Comparison of ENCODE assay signal across 10 cellular contexts in the genomic region with DNA sequence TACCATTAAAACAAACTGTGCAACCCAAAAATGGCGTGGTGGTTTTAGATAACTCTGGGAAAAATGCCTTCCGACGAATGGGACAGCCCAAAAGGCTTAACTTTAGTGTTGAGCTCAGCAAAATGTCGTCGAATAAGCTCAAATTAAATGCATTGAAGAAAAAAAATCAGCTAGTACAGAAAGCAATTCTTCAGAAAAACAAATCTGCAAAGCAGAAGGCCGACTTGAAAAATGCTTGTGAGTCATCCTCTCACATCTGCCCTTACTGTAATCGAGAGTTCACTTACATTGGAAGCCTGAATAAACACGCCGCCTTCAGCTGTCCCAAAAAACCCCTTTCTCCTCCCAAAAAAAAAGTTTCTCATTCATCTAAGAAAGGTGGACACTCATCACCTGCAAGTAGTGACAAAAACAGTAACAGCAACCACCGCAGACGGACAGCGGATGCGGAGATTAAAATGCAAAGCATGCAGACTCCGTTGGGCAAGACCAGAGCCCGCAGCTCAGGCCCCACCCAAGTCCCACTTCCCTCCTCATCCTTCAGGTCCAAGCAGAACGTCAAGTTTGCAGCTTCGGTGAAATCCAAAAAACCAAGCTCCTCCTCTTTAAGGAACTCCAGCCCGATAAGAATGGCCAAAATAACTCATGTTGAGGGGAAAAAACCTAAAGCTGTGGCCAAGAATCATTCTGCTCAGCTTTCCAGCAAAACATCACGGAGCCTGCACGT.
DNase-seq lines count a peak whose midpoint lies in the region; ATAC-seq and TF ChIP-seq lines count a peak whose summit lies in the region.
"Had no signal": no experiment of that assay in that cellular context is flagged by ENCODE, and none has a peak within 500 bp of the region (broad histone marks: within the 10 kb centered on the region; RNA-seq: fewer than 3 reads in every experiment).

No MANE protein-coding gene starts in this region.

- ATAC-seq in SK-N-SH treated with all-trans-retinoic acid at 6 μM for 48 hours, result no peak
- ATAC-seq: T-cell had no signal

- TF ChIP-seq CTCF in foreskin fibroblast (IDR thresholded peaks at IDR 0.05; ENCODE audit: low read depth, low read length), result no peak
- no peak for TF ChIP-seq CTCF in GM20000 (IDR thresholded peaks at IDR 0.05; ENCODE audit: extremely low read depth, missing control alignments)

- intact Hi-C loops in activated T-helper 2 cell treated with anti-CD3 and anti-CD28 coated beads, Interferon-gamma antibody, Interleukin-2, Interleukin-4, amounts not matched to agents 10 μg/mL and 5 μg/mL and 100 μg/mL, durations not matched to agents 14 hours and 24 hours and 36 hours (cut with micrococcal nuclease), result no loop called here

- peak; percentile 47 for DNase-seq in activated CD8-positive, alpha-beta memory T cell treated with anti-CD3 and anti-CD28 coated beads for 24 hours
- DNase-seq in activated CD8-positive, alpha-beta memory T cell treated with anti-CD3 and anti-CD28 coated beads, Interleukin-2, amount 50 U/mL, for 48 hours, result no peak
- DNase-seq in activated T-helper 2 cell treated with anti-CD3 and anti-CD28 coated beads, Interferon-gamma antibody, Interleukin-2, Interleukin-4, amounts not matched to agents 10 μg/mL and 5 μg/mL and 100 μg/mL, durations not matched to agents 14 hours and 24 hours and 36 hours (ENCODE audit: low spot score), result no peak
- peak; percentile 75 to 86 for DNase-seq in foreskin fibroblast
- peak; percentile 64 for DNase-seq in stromal cell of bone marrow (ENCODE audit: low read depth)
- DNase-seq in GM20000 (ENCODE audit: low spot score), result no peak
- DNase-seq in NCI-H1048 (lab: John Stamatoyannopoulos, UW), result no peak
- DNase-seq: substantia nigra, T-cell had no signal

- H3K27me3 Mint-ChIP-seq in activated T-helper 2 cell treated with anti-CD3 and anti-CD28 coated beads, Interferon-gamma antibody, Interleukin-2, Interleukin-4, amounts not matched to agents 10 μg/mL and 5 μg/mL and 100 μg/mL, durations not matched to agents 14 hours and 24 hours and 36 hours (ENCODE audit: low read depth), result no peaks in the 10 kb centered on the region
- H3K27me3 Mint-ChIP-seq: T-cell had no signal

- peak overlapping the region; percentile 24 to 61 for H3K4me3 ChIP-seq in foreskin fibroblast (ENCODE audit: low read depth in 1 of 2, low read length in 2 of 2)

- H3K4me1 Mint-ChIP-seq in activated T-helper 2 cell treated with anti-CD3 and anti-CD28 coated beads, Interferon-gamma antibody, Interleukin-2, Interleukin-4, amounts not matched to agents 10 μg/mL and 5 μg/mL and 100 μg/mL, durations not matched to agents 14 hours and 24 hours and 36 hours (ENCODE audit: low read depth), result peaks cover 30% of the 10 kb centered on the region

- H3K36me3 Mint-ChIP-seq in activated T-helper 2 cell treated with anti-CD3 and anti-CD28 coated beads, Interferon-gamma antibody, Interleukin-2, Interleukin-4, amounts not matched to agents 10 μg/mL and 5 μg/mL and 100 μg/mL, durations not matched to agents 14 hours and 24 hours and 36 hours (ENCODE audit: low read depth), result peaks cover 81% of the 10 kb centered on the region

- H3K27ac Mint-ChIP-seq in activated T-helper 2 cell treated with anti-CD3 and anti-CD28 coated beads, Interferon-gamma antibody, Interleukin-2, Interleukin-4, amounts not matched to agents 10 μg/mL and 5 μg/mL and 100 μg/mL, durations not matched to agents 14 hours and 24 hours and 36 hours, result peak overlapping the region; percentile 74

- H3K9me3 Mint-ChIP-seq in activated T-helper 2 cell treated with anti-CD3 and anti-CD28 coated beads, Interferon-gamma antibody, Interleukin-2, Interleukin-4, amounts not matched to agents 10 μg/mL and 5 μg/mL and 100 μg/mL, durations not matched to agents 14 hours and 24 hours and 36 hours, result no peaks in the 10 kb centered on the region
- H3K9me3 Mint-ChIP-seq: T-cell had no signal

- no peak overlapping the region for H3K4me3 Mint-ChIP-seq in activated T-helper 2 cell treated with anti-CD3 and anti-CD28 coated beads, Interferon-gamma antibody, Interleukin-2, Interleukin-4, amounts not matched to agents 10 μg/mL and 5 μg/mL and 100 μg/mL, durations not matched to agents 14 hours and 24 hours and 36 hours (ENCODE audit: low read depth)
- H3K4me3 Mint-ChIP-seq: T-cell had no signal

TF ChIP-seq in SK-N-SH treated with all-trans-retinoic acid at 6 μM for 48 hours, 23 proteins besides CTCF, POLR2A, EP300 and RAD21:
- TF ChIP-seq, protein P1, sequence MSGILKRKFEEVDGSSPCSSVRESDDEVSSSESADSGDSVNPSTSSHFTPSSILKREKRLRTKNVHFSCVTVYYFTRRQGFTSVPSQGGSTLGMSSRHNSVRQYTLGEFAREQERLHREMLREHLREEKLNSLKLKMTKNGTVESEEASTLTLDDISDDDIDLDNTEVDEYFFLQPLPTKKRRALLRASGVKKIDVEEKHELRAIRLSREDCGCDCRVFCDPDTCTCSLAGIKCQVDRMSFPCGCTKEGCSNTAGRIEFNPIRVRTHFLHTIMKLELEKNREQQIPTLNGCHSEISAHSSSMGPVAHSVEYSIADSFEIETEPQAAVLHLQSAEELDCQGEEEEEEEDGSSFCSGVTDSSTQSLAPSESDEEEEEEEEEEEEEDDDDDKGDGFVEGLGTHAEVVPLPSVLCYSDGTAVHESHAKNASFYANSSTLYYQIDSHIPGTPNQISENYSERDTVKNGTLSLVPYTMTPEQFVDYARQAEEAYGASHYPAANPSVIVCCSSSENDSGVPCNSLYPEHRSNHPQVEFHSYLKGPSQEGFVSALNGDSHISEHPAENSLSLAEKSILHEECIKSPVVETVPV (CRISPR knock-in tag; IDR thresholded peaks at IDR 0.05), result no peak
- TF ChIP-seq TOX (CRISPR knock-in tag; IDR thresholded peaks at IDR 0.05; ENCODE audit: borderline replicate concordance) (no peak), TCF4 (CRISPR knock-in tag; IDR thresholded peaks at IDR 0.05; ENCODE audit: borderline replicate concordance) (no peak), ZC3H10 (CRISPR knock-in tag; IDR thresholded peaks at IDR 0.05) (no peak), OSR1 (CRISPR knock-in tag; IDR thresholded peaks at IDR 0.05) (no peak), ZFP30 (CRISPR knock-in tag; IDR thresholded peaks at IDR 0.05) (no peak), RARB (CRISPR knock-in tag; IDR thresholded peaks at IDR 0.05) (no peak), SNAI2 (CRISPR knock-in tag; IDR thresholded peaks at IDR 0.05) (no peak), BACH2 (CRISPR knock-in tag; IDR thresholded peaks at IDR 0.05; ENCODE audit: borderline replicate concordance) (no peak), ZNF565 (CRISPR knock-in tag; conservative IDR thresholded peaks at IDR 0.05; ENCODE audit: low read depth) (no peak), ISL1 (CRISPR knock-in tag; IDR thresholded peaks at IDR 0.05) (no peak), ZNF8 (CRISPR knock-in tag; IDR thresholded peaks at IDR 0.05) (no peak)
- TF ChIP-seq, protein P2, sequence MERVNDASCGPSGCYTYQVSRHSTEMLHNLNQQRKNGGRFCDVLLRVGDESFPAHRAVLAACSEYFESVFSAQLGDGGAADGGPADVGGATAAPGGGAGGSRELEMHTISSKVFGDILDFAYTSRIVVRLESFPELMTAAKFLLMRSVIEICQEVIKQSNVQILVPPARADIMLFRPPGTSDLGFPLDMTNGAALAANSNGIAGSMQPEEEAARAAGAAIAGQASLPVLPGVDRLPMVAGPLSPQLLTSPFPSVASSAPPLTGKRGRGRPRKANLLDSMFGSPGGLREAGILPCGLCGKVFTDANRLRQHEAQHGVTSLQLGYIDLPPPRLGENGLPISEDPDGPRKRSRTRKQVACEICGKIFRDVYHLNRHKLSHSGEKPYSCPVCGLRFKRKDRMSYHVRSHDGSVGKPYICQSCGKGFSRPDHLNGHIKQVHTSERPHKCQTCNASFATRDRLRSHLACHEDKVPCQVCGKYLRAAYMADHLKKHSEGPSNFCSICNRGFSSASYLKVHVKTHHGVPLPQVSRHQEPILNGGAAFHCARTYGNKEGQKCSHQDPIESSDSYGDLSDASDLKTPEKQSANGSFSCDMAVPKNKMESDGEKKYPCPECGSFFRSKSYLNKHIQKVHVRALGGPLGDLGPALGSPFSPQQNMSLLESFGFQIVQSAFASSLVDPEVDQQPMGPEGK (CRISPR knock-in tag; IDR thresholded peaks at IDR 0.05; ENCODE audit: borderline replicate concordance), result no peak
- TF ChIP-seq, protein P3, sequence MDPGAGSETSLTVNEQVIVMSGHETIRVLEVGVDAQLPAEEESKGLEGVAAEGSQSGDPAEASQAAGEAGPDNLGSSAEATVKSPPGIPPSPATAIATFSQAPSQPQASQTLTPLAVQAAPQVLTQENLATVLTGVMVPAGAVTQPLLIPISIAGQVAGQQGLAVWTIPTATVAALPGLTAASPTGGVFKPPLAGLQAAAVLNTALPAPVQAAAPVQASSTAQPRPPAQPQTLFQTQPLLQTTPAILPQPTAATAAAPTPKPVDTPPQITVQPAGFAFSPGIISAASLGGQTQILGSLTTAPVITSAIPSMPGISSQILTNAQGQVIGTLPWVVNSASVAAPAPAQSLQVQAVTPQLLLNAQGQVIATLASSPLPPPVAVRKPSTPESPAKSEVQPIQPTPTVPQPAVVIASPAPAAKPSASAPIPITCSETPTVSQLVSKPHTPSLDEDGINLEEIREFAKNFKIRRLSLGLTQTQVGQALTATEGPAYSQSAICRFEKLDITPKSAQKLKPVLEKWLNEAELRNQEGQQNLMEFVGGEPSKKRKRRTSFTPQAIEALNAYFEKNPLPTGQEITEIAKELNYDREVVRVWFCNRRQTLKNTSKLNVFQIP (CRISPR knock-in tag; IDR thresholded peaks at IDR 0.05; ENCODE audit: borderline replicate concordance, low read depth), result no peak

Comparison
In these comparisons a context has a peak if more than half of its experiments do, and no peak if none do; other contexts are left out.
1. DNase-seq: peak in activated CD8-positive, alpha-beta memory T cell treated with anti-CD3 and anti-CD28 coated beads for 24 hours (single experiment), foreskin fibroblast (2 of 2) and stromal cell of bone marrow (single experiment); none in activated CD8-positive, alpha-beta memory T cell treated with anti-CD3 and anti-CD28 coated beads, Interleukin-2, amount 50 U/mL, for 48 hours (single experiment), activated T-helper 2 cell treated with anti-CD3 and anti-CD28 coated beads, Interferon-gamma antibody, Interleukin-2, Interleukin-4, amounts not matched to agents 10 μg/mL and 5 μg/mL and 100 μg/mL, durations not matched to agents 14 hours and 24 hours and 36 hours (single experiment), GM20000 (single experiment) and NCI-H1048 (single experiment).